ENCODE assay signal across 5 cellular contexts in genomic region chr2:236269876-236270275, GRCh38. TPM values are rescaled to one million over a fixed set of nuclear protein-coding genes. Genes with fewer than 3 reads are reported as not detected.
"Had no signal": no experiment of that assay in that cellular context is flagged by ENCODE, and none has a peak within 500 bp of the region (broad histone marks: within the 10 kb centered on the region; RNA-seq: fewer than 3 reads in every experiment).

No MANE protein-coding gene starts in this region.

RNA-seq across cellular contexts. Expression of gene ASB18, which starts 5.7 kb away (rescaled TPM):
- total RNA-seq: HepG2, HT-29, HT1080, IMR-90, K562 had no signal
